In the genomic region with DNA sequence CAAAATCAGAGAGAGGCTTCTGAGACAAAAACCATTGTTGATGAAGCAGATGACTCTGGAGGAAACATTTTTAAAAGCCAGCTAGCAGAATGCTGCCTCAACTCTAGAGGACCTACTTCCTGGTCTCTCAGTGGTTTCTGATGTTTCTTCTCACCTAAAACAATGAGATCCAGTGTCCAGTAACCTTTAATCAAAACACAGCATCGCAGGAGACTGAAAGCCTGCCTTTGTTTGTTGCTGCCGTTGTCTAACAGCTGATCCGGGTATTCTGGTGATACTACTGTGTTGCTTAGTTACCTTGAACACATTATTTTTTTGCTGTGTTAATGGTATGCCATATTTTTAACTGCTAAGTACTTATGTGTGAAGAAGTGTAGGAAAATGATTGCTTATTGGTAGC, we compare ENCODE assay signal across 17 cellular contexts.
DNase-seq lines count a peak whose midpoint lies in the region; ATAC-seq, FAIRE-seq and TF ChIP-seq lines count a peak whose summit lies in the region.
"Had no signal": no experiment of that assay in that cellular context is flagged by ENCODE, and none has a peak within 500 bp of the region (broad histone marks: within the 10 kb centered on the region; RNA-seq: fewer than 3 reads in every experiment).

No MANE protein-coding gene starts in this region.

- POLR2A ChIA-PET in SK-N-SH (lab: Yijun Ruan, JAX), result no interaction called here

- TF ChIP-seq CTCF in body of pancreas (IDR thresholded peaks at IDR 0.05) (no peak), mucosa of descending colon (IDR thresholded peaks at IDR 0.05) (no peak), SK-N-SH (IDR thresholded peaks at IDR 0.05) (no peak)

- H3K4me3 ChIP-seq in body of pancreas, result no peak overlapping the region
- H3K4me3 ChIP-seq in mucosa of descending colon, result no peak overlapping the region
- no peak overlapping the region for H3K4me3 ChIP-seq in SK-N-SH (ENCODE audit: low read depth in 2 of 2, low read length in 1 of 2)
- H3K4me3 ChIP-seq: left lung, Peyer's patch had no signal

- H3K9ac ChIP-seq in SK-N-SH, result no peak overlapping the region

- no peaks in the 10 kb centered on the region for H3K27me3 ChIP-seq in body of pancreas
- H3K27me3 ChIP-seq in SK-N-SH (ENCODE audit: insufficient read depth), result no peaks in the 10 kb centered on the region
- H3K27me3 ChIP-seq: Peyer's patch had no signal

- H3K36me3 ChIP-seq in body of pancreas (replicated peaks in 1 of 2; ENCODE audit: insufficient read depth in 1 of 2, low read depth in 2 of 2) (no peaks in the 10 kb centered on the region), mucosa of descending colon (ENCODE audit: low read depth) (no peaks in the 10 kb centered on the region), SK-N-SH (replicated peaks in 1 of 2; ENCODE audit: control insufficient read depth in 1 of 2, insufficient read depth in 2 of 2, low read length in 1 of 2) (no peaks in the 10 kb centered on the region)
- H3K36me3 ChIP-seq: left lung, Peyer's patch had no signal

- 21 to 47% methylated on average over 3 of the region's 3 CpGs for WGBS in body of pancreas, 2 donors
- 28% methylated on average over 3 of the region's 3 CpGs for WGBS in SK-N-SH (ENCODE audit: low lambda C conversion rate)

- CTCF ChIA-PET in SK-N-SH (lab: Yijun Ruan, JAX), result interaction anchor here (0.7 to 12.0 kb wide), 21 partner anchors 10 to 289 kb away, joined by 3 to 365 read pairs (median 6); partner anchors contain the start of gene PLEKHA8

- no peaks in the 10 kb centered on the region for H3K9me2 ChIP-seq in SK-N-SH

- intact Hi-C loops in body of pancreas (cut with DNase I), result no loop called here
- intact Hi-C loops in mucosa of descending colon (cut with DNase I, micrococcal nuclease), result no loop called here

- no peaks in the 10 kb centered on the region for H3F3A ChIP-seq in SK-N-SH (replicated peaks; ENCODE audit: insufficient read depth)

- H3K4me1 ChIP-seq in body of pancreas (no peaks in the 10 kb centered on the region), mucosa of descending colon (ENCODE audit: low read depth) (no peaks in the 10 kb centered on the region), SK-N-SH (ENCODE audit: control insufficient read depth in 1 of 2, insufficient read depth in 2 of 2, low read depth in 1 of 2, low read length in 1 of 2) (peaks cover 0 to 2% of the 10 kb centered on the region in 2 experiments; a peak in 1 of 4 replicates)
- H3K4me1 ChIP-seq: left lung, Peyer's patch had no signal

- H3K79me2 ChIP-seq in SK-N-SH (ENCODE audit: insufficient read depth), result no peaks in the 10 kb centered on the region

- no peaks in the 10 kb centered on the region for H3K9me3 ChIP-seq in body of pancreas
- no peaks in the 10 kb centered on the region for H3K9me3 ChIP-seq in mucosa of descending colon
- H3K9me3 ChIP-seq in SK-N-SH, result no peaks in the 10 kb centered on the region
- H3K9me3 ChIP-seq: left lung, Peyer's patch had no signal

- H4K20me1 ChIP-seq in SK-N-SH (ENCODE audit: insufficient read depth), result no peaks in the 10 kb centered on the region

- H3K27ac ChIP-seq in body of pancreas (no peak overlapping the region), SK-N-SH (ENCODE audit: low read depth in 2 of 2, low read length in 1 of 2) (no peak overlapping the region)
- H3K27ac ChIP-seq: C4-2B, left lung, Peyer's patch had no signal

- ATAC-seq in body of pancreas (peak; percentile 58), mucosa of descending colon (peak; percentile 32), GM18858 (IDR thresholded peaks at IDR 0.05; ENCODE audit: unreplicated experiment) (no peak)
- ATAC-seq: activated T-cell treated with anti-CD3 and anti-CD28 coated beads, Interleukin-2, amount 50 U/mL, for 4 hours; left lung; stimulated activated naive B cell treated with anti-CD40 and anti-IgM and Interleukin-4, amounts not matched to agents 10 μg/mL and 1 μg/mL and 100 μg/mL, for 72 hours had no signal

- TF ChIP-seq POLR2A in body of pancreas (IDR thresholded peaks at IDR 0.05), result no peak
- no peak for TF ChIP-seq POLR2A in H54 (IDR thresholded peaks at IDR 0.05; ENCODE audit: low read depth, low read length)

- H3K4me2 ChIP-seq in SK-N-SH, result no peak overlapping the region

- DNase-seq in NCI-H2029 (lab: John Stamatoyannopoulos, UW), result peak; percentile 39
- no peak for DNase-seq in NCI-H2029 treated with DMSO at 0.1 percent for 48 hours (lab: John Stamatoyannopoulos, UW)
- peak; percentile 48 for DNase-seq in M059J (ENCODE audit: low read depth)
- no peak for DNase-seq in body of pancreas
- DNase-seq in mucosa of descending colon, result no peak
- no peak for DNase-seq in H54 (ENCODE audit: insufficient read length, low spot score)
- DNase-seq in SK-N-SH, result no peak
- DNase-seq: activated CD4-positive, alpha-beta T cell treated with anti-CD3 and anti-CD28 coated beads, Interleukin-2, amount 50 U/mL, for 48 hours; activated T-cell treated with anti-CD3 and anti-CD28 coated beads, Interleukin-2, amount 50 U/mL, for 4 hours; HFFc6; left lung; MV-4-11; NCI-H82; Peyer's patch; stimulated activated naive B cell treated with anti-CD40 and anti-IgM and Interleukin-4, amounts not matched to agents 10 μg/mL and 1 μg/mL and 100 μg/mL, for 72 hours had no signal

- H2AFZ ChIP-seq in SK-N-SH (ENCODE audit: low read depth), result no peak overlapping the region

- FAIRE-seq in H54 (lab: Jason Lieb, UNC), result no peak

- no peak for TF ChIP-seq EP300 in SK-N-SH (IDR thresholded peaks at IDR 0.05; ENCODE audit: borderline replicate concordance in 1 of 2, low read depth in 1 of 2, low read length in 1 of 2)

- no peak for TF ChIP-seq RAD21 in SK-N-SH (IDR thresholded peaks at IDR 0.05; ENCODE audit: low read length)

TF ChIP-seq in SK-N-SH, 30 proteins besides CTCF, POLR2A, EP300 and RAD21:
- TF ChIP-seq CHD2 (IDR thresholded peaks at IDR 0.05; ENCODE audit: low read length, partially characterized antibody), result no peak
- no peak for TF ChIP-seq GABPA (IDR thresholded peaks at IDR 0.05; ENCODE audit: low read depth)
- TF ChIP-seq IRF3 (IDR thresholded peaks at IDR 0.05; ENCODE audit: low read depth, low read length), result no peak
- TF ChIP-seq RXRA (IDR thresholded peaks at IDR 0.05; ENCODE audit: borderline replicate concordance, low read depth), result no peak
- TF ChIP-seq TAF1 (IDR thresholded peaks at IDR 0.05; ENCODE audit: borderline replicate concordance, low read depth, low read length), result no peak
- no peak for TF ChIP-seq TEAD4 (IDR thresholded peaks at IDR 0.05; ENCODE audit: borderline replicate concordance, insufficient read depth)
- no peak for TF ChIP-seq GATA2 (CRISPR knock-in tag; IDR thresholded peaks at IDR 0.05)
- no peak for TF ChIP-seq FOSL2 (IDR thresholded peaks at IDR 0.05; ENCODE audit: borderline replicate concordance, low read depth)
- no peak for TF ChIP-seq YY1 (IDR thresholded peaks at IDR 0.05; ENCODE audit: low read depth)
- no peak for TF ChIP-seq FOXM1 (IDR thresholded peaks at IDR 0.05; ENCODE audit: low read depth)
- TF ChIP-seq RCOR1 (IDR thresholded peaks at IDR 0.05; ENCODE audit: low read length), result no peak
- no peak for TF ChIP-seq EZH2phosphoT487 (IDR thresholded peaks at IDR 0.05; ENCODE audit: borderline replicate concordance, low read depth)
- TF ChIP-seq POLR2AphosphoS5 (IDR thresholded peaks at IDR 0.05; ENCODE audit: low read depth, low read length), result no peak
- no peak for TF ChIP-seq SMC3 (IDR thresholded peaks at IDR 0.05; ENCODE audit: low read depth, low read length)
- no peak for TF ChIP-seq JUND (IDR thresholded peaks at IDR 0.05)
- no peak for TF ChIP-seq TCF12 (IDR thresholded peaks at IDR 0.05)
- TF ChIP-seq, protein P1, sequence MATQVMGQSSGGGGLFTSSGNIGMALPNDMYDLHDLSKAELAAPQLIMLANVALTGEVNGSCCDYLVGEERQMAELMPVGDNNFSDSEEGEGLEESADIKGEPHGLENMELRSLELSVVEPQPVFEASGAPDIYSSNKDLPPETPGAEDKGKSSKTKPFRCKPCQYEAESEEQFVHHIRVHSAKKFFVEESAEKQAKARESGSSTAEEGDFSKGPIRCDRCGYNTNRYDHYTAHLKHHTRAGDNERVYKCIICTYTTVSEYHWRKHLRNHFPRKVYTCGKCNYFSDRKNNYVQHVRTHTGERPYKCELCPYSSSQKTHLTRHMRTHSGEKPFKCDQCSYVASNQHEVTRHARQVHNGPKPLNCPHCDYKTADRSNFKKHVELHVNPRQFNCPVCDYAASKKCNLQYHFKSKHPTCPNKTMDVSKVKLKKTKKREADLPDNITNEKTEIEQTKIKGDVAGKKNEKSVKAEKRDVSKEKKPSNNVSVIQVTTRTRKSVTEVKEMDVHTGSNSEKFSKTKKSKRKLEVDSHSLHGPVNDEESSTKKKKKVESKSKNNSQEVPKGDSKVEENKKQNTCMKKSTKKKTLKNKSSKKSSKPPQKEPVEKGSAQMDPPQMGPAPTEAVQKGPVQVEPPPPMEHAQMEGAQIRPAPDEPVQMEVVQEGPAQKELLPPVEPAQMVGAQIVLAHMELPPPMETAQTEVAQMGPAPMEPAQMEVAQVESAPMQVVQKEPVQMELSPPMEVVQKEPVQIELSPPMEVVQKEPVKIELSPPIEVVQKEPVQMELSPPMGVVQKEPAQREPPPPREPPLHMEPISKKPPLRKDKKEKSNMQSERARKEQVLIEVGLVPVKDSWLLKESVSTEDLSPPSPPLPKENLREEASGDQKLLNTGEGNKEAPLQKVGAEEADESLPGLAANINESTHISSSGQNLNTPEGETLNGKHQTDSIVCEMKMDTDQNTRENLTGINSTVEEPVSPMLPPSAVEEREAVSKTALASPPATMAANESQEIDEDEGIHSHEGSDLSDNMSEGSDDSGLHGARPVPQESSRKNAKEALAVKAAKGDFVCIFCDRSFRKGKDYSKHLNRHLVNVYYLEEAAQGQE (IDR thresholded peaks at IDR 0.05; ENCODE audit: low read depth, low read length), result no peak
- no peak for TF ChIP-seq SIN3A (IDR thresholded peaks at IDR 0.05; ENCODE audit: borderline replicate concordance, low read depth, low read length)

Comparison
In these comparisons a context has a peak if more than half of its experiments do, and no peak if none do; other contexts are left out.
1. DNase-seq: peak in NCI-H2029 (single experiment) and M059J (single experiment); none in NCI-H2029 treated with DMSO at 0.1 percent for 48 hours (single experiment), body of pancreas (0 of 4), mucosa of descending colon (0 of 3), H54 (single experiment) and SK-N-SH (single experiment).